Comparison of ENCODE assay signal across 2 cellular contexts in the genomic region with DNA sequence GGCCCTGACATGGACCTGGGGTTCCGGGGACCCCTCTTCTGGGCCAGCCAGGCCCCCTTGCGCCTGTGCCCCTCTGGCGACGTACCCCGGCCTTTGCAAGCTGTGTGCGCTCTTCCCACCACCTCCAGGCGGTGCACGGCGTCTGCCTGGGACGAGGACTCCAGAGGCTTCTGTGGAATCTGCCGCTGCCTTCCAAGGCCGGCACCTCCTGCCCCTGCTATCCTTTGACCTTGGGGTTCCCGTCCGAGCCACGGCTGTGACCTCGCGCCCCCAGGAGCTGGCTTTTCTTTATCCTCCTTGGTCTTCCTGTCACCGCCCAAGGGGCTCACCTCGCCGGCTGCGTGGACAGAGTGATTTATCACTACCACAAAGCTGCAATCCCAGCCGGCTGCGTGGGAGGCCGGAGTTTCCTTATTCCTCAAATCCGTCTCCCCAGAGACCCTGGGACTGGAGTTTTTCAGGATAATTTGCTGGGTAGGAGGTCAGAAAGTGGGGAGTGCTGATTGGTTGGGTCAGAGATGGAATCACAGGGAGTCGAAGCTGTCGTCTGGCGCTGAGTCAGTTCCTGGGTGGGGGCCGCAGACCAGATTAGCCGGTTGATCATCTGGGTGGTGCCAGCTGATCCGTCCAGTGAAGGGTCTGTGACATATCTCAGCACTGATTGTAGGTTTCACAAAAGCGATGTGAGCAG.
TF ChIP-seq lines count a peak whose summit lies in the region.

No MANE protein-coding gene starts in this region.

TF ChIP-seq in IMR-90, 13 proteins besides CTCF, POLR2A, EP300 and RAD21:
- TF ChIP-seq FOS (IDR thresholded peaks at IDR 0.05; ENCODE audit: low read depth, low read length) (no peak), CHD1 (IDR thresholded peaks at IDR 0.05; ENCODE audit: low read depth, low read length) (no peak), NFE2L2 (IDR thresholded peaks at IDR 0.05; ENCODE audit: low read depth, low read length) (no peak), MXI1 (IDR thresholded peaks at IDR 0.05; ENCODE audit: borderline replicate concordance, low read depth, low read length) (no peak), MAZ (IDR thresholded peaks at IDR 0.05; ENCODE audit: borderline replicate concordance, low read depth, low read length) (no peak), CEBPB (IDR thresholded peaks at IDR 0.05; ENCODE audit: low read depth, low read length) (no peak), RCOR1 (IDR thresholded peaks at IDR 0.05; ENCODE audit: insufficient replicate concordance, low read length) (no peak), SMC3 (IDR thresholded peaks at IDR 0.05; ENCODE audit: low read depth, low read length) (no peak), RFX5 (IDR thresholded peaks at IDR 0.05; ENCODE audit: low read depth, low read length) (no peak), MAFK (IDR thresholded peaks at IDR 0.05; ENCODE audit: low read depth, low read length) (no peak), BHLHE40 (IDR thresholded peaks at IDR 0.05; ENCODE audit: low read depth, low read length) (no peak)
- TF ChIP-seq, protein P1, sequence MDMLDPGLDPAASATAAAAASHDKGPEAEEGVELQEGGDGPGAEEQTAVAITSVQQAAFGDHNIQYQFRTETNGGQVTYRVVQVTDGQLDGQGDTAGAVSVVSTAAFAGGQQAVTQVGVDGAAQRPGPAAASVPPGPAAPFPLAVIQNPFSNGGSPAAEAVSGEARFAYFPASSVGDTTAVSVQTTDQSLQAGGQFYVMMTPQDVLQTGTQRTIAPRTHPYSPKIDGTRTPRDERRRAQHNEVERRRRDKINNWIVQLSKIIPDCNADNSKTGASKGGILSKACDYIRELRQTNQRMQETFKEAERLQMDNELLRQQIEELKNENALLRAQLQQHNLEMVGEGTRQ (IDR thresholded peaks at IDR 0.05; ENCODE audit: low read depth, low read length): no peak
TF ChIP-seq in IMR-90: peak in this region for 0.

TF ChIP-seq in HepG2, 621 proteins besides CTCF, POLR2A, EP300 and RAD21 (continues in another document):
- TF ChIP-seq ZNF775 (CRISPR knock-in tag; IDR thresholded peaks at IDR 0.05; ENCODE audit: borderline replicate concordance): no peak
- TF ChIP-seq ZNF160 (CRISPR knock-in tag; IDR thresholded peaks at IDR 0.05): no peak
- TF ChIP-seq, protein P2, sequence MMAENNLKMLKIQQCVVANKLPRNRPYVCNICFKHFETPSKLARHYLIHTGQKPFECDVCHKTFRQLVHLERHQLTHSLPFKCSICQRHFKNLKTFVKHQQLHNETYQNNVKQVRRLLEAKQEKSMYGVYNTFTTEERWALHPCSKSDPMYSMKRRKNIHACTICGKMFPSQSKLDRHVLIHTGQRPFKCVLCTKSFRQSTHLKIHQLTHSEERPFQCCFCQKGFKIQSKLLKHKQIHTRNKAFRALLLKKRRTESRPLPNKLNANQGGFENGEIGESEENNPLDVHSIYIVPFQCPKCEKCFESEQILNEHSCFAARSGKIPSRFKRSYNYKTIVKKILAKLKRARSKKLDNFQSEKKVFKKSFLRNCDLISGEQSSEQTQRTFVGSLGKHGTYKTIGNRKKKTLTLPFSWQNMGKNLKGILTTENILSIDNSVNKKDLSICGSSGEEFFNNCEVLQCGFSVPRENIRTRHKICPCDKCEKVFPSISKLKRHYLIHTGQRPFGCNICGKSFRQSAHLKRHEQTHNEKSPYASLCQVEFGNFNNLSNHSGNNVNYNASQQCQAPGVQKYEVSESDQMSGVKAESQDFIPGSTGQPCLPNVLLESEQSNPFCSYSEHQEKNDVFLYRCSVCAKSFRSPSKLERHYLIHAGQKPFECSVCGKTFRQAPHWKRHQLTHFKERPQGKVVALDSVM (CRISPR knock-in tag; IDR thresholded peaks at IDR 0.05): 0 out of 2 replicates have a peak, but pooled peaks have one; percentile 8
- TF ChIP-seq ZNF660 (CRISPR knock-in tag; IDR thresholded peaks at IDR 0.05; ENCODE audit: borderline replicate concordance, low read depth): no peak
- TF ChIP-seq ZNF350 (CRISPR knock-in tag; IDR thresholded peaks at IDR 0.05; ENCODE audit: borderline replicate concordance, low read depth): peak; percentile 62; the same call in 1 of the 2 replicates
- TF ChIP-seq, protein P3, sequence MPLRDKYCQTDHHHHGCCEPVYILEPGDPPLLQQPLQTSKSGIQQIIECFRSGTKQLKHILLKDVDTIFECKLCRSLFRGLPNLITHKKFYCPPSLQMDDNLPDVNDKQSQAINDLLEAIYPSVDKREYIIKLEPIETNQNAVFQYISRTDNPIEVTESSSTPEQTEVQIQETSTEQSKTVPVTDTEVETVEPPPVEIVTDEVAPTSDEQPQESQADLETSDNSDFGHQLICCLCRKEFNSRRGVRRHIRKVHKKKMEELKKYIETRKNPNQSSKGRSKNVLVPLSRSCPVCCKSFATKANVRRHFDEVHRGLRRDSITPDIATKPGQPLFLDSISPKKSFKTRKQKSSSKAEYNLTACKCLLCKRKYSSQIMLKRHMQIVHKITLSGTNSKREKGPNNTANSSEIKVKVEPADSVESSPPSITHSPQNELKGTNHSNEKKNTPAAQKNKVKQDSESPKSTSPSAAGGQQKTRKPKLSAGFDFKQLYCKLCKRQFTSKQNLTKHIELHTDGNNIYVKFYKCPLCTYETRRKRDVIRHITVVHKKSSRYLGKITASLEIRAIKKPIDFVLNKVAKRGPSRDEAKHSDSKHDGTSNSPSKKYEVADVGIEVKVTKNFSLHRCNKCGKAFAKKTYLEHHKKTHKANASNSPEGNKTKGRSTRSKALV (CRISPR knock-in tag; IDR thresholded peaks at IDR 0.05): 0 out of 2 replicates have a peak, but pooled peaks have one; percentile 44
- TF ChIP-seq, protein P4, sequence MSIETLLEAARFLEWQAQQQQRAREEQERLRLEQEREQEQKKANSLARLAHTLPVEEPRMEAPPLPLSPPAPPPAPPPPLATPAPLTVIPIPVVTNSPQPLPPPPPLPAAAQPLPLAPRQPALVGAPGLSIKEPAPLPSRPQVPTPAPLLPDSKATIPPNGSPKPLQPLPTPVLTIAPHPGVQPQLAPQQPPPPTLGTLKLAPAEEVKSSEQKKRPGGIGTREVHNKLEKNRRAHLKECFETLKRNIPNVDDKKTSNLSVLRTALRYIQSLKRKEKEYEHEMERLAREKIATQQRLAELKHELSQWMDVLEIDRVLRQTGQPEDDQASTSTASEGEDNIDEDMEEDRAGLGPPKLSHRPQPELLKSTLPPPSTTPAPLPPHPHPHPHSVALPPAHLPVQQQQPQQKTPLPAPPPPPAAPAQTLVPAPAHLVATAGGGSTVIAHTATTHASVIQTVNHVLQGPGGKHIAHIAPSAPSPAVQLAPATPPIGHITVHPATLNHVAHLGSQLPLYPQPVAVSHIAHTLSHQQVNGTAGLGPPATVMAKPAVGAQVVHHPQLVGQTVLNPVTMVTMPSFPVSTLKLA (IDR thresholded peaks at IDR 0.05): no peak
- no peak for TF ChIP-seq ZNF282 (IDR thresholded peaks at IDR 0.05; ENCODE audit: partially characterized antibody)
- TF ChIP-seq, protein P5, sequence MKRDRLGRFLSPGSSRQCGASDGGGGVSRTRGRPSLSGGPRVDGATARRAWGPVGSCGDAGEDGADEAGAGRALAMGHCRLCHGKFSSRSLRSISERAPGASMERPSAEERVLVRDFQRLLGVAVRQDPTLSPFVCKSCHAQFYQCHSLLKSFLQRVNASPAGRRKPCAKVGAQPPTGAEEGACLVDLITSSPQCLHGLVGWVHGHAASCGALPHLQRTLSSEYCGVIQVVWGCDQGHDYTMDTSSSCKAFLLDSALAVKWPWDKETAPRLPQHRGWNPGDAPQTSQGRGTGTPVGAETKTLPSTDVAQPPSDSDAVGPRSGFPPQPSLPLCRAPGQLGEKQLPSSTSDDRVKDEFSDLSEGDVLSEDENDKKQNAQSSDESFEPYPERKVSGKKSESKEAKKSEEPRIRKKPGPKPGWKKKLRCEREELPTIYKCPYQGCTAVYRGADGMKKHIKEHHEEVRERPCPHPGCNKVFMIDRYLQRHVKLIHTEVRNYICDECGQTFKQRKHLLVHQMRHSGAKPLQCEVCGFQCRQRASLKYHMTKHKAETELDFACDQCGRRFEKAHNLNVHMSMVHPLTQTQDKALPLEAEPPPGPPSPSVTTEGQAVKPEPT (CRISPR knock-in tag; IDR thresholded peaks at IDR 0.05; ENCODE audit: low read depth): no peak
- no peak for TF ChIP-seq ZNF101 (CRISPR knock-in tag; IDR thresholded peaks at IDR 0.05; ENCODE audit: borderline replicate concordance, low read depth)
- TF ChIP-seq NFIC (IDR thresholded peaks at IDR 0.05; ENCODE audit: low read length): no peak
- TF ChIP-seq SRSF4 (IDR thresholded peaks at IDR 0.05; ENCODE audit: low read depth, low read length, poor library complexity, severe bottlenecking): no peak
- TF ChIP-seq ZNF451 (CRISPR knock-in tag; IDR thresholded peaks at IDR 0.05): no peak
- TF ChIP-seq, protein P6, sequence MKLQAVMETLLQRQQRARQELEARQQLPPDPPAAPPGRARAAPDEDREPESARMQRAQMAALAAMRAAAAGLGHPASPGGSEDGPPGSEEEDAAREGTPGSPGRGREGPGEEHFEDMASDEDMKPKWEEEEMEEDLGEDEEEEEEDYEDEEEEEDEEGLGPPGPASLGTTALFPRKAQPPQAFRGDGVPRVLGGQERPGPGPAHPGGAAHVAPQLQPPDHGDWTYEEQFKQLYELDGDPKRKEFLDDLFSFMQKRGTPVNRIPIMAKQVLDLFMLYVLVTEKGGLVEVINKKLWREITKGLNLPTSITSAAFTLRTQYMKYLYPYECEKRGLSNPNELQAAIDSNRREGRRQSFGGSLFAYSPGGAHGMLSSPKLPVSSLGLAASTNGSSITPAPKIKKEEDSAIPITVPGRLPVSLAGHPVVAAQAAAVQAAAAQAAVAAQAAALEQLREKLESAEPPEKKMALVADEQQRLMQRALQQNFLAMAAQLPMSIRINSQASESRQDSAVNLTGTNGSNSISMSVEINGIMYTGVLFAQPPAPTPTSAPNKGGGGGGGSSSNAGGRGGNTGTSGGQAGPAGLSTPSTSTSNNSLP (IDR thresholded peaks at IDR 0.05; ENCODE audit: low read depth, low read length): no peak
- TF ChIP-seq ZNF598 (CRISPR knock-in tag; IDR thresholded peaks at IDR 0.05; ENCODE audit: borderline replicate concordance): peak; percentile 52; the same call in 1 of the 2 replicates
- TF ChIP-seq ZC3H13 (CRISPR knock-in tag; IDR thresholded peaks at IDR 0.05): 0 out of 2 replicates have a peak, but pooled peaks have one; percentile 72
- TF ChIP-seq SATB2 (CRISPR knock-in tag; IDR thresholded peaks at IDR 0.05): no peak
- TF ChIP-seq TSC22D2 (CRISPR knock-in tag; IDR thresholded peaks at IDR 0.05; ENCODE audit: borderline replicate concordance): peak; percentile 30; the same call in 1 of the 2 replicates
- no peak for TF ChIP-seq CENPT (CRISPR knock-in tag; IDR thresholded peaks at IDR 0.05; ENCODE audit: low read depth)
- TF ChIP-seq ZNF138 (CRISPR knock-in tag; IDR thresholded peaks at IDR 0.05; ENCODE audit: low read depth): peak; percentile 49; the same call in 1 of the 2 replicates
- no peak for TF ChIP-seq WIZ (CRISPR knock-in tag; IDR thresholded peaks at IDR 0.05)
- no peak for TF ChIP-seq PHB2 (IDR thresholded peaks at IDR 0.05; ENCODE audit: partially characterized antibody)
- no peak for TF ChIP-seq ZNF382 (CRISPR knock-in tag; IDR thresholded peaks at IDR 0.05; ENCODE audit: borderline replicate concordance)
- TF ChIP-seq GPN1 (CRISPR knock-in tag; IDR thresholded peaks at IDR 0.05; ENCODE audit: borderline replicate concordance): no peak
- no peak for TF ChIP-seq FOXK2 (IDR thresholded peaks at IDR 0.05)
- TF ChIP-seq PAF1 (CRISPR knock-in tag; IDR thresholded peaks at IDR 0.05): no peak
- TF ChIP-seq, protein P7, sequence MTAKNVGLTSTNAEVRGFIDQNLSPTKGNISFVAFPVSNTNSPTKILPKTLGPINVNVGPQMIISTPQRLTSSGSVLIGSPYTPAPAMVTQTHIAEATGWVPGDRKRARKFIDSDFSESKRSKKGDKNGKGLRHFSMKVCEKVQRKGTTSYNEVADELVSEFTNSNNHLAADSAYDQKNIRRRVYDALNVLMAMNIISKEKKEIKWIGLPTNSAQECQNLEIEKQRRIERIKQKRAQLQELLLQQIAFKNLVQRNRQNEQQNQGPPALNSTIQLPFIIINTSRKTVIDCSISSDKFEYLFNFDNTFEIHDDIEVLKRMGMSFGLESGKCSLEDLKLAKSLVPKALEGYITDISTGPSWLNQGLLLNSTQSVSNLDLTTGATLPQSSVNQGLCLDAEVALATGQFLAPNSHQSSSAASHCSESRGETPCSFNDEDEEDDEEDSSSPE (CRISPR knock-in tag; IDR thresholded peaks at IDR 0.05): peak; percentile 52
- no peak for TF ChIP-seq IKZF4 (CRISPR knock-in tag; IDR thresholded peaks at IDR 0.05; ENCODE audit: borderline replicate concordance, low read depth, not compliant biosample characterization)
- TF ChIP-seq ZKSCAN1 (IDR thresholded peaks at IDR 0.05; ENCODE audit: low read length): no peak
- TF ChIP-seq ZNF292 (CRISPR knock-in tag; IDR thresholded peaks at IDR 0.05; ENCODE audit: borderline replicate concordance, low read depth): no peak
- TF ChIP-seq GATAD2A (CRISPR knock-in tag; IDR thresholded peaks at IDR 0.05): peak; percentile 65
- 0 out of 2 replicates have a peak, but pooled peaks have one; percentile 43 for TF ChIP-seq ZNF589 (CRISPR knock-in tag; conservative IDR thresholded peaks at IDR 0.05)
